In genomic region chr10:24046060-24046459, GRCh38 we compare ENCODE assay signal across 28 cellular contexts.
"Had no signal": no experiment of that assay in that cellular context is flagged by ENCODE, and none has a peak within 500 bp of the region (broad histone marks: within the 10 kb centered on the region; RNA-seq: fewer than 3 reads in every experiment).

No MANE protein-coding gene starts in this region.

- H3K36me3 ChIP-seq: colonic mucosa, esophagus muscularis mucosa, esophagus squamous epithelium, gastrocnemius medialis, gastroesophageal sphincter, heart left ventricle, heart right ventricle had no signal

- H3K27me3 ChIP-seq: colonic mucosa, esophagus muscularis mucosa, gastrocnemius medialis, heart left ventricle, heart right ventricle had no signal

- DNase-seq: colonic mucosa; cortex of kidney; dermis blood vessel endothelial cell; dorsolateral prefrontal cortex; effector CD4-positive, alpha-beta T cell; effector CD8-positive, alpha-beta T cell; effector memory CD4-positive, alpha-beta T cell; effector memory CD8-positive, alpha-beta T cell; endodermal cell; erythroblast; esophagus squamous epithelium; foreskin fibroblast; foreskin keratinocyte; foreskin melanocyte; gastrocnemius medialis; glutamatergic neuron; heart left ventricle; heart right ventricle had no signal

- H3K4me1 ChIP-seq: colonic mucosa, esophagus muscularis mucosa, esophagus squamous epithelium, foreskin keratinocyte, gastroesophageal sphincter, heart left ventricle had no signal

- H3K27ac ChIP-seq: colonic mucosa, coronary artery, dorsolateral prefrontal cortex, epithelial cell of prostate, esophagus muscularis mucosa, esophagus squamous epithelium, foreskin keratinocyte, gastrocnemius medialis, gastroesophageal sphincter, heart left ventricle, heart right ventricle had no signal

- ATAC-seq: effector memory CD8-positive, alpha-beta T cell; esophagus mucosa; foreskin keratinocyte; gastrocnemius medialis; gastroesophageal sphincter; heart left ventricle; heart right ventricle had no signal

- H3K27ac Mint-ChIP-seq: dendritic cell treated with granulocyte-macrophage colony-stimulating factor and Interleukin-4, amounts not matched to agents 40 ng/mL and 50 ng/mL, for 4 days; effector memory CD8-positive, alpha-beta T cell; endodermal cell had no signal

- H3K9me3 ChIP-seq: colonic mucosa, esophagus squamous epithelium had no signal

- H3K4me3 Mint-ChIP-seq: dendritic cell treated with granulocyte-macrophage colony-stimulating factor and Interleukin-4, amounts not matched to agents 40 ng/mL and 50 ng/mL, for 4 days; effector memory CD8-positive, alpha-beta T cell; endodermal cell had no signal

- H3K27me3 Mint-ChIP-seq: dendritic cell treated with granulocyte-macrophage colony-stimulating factor and Interleukin-4, amounts not matched to agents 40 ng/mL and 50 ng/mL, for 4 days; effector memory CD8-positive, alpha-beta T cell had no signal

- H3K4me3 ChIP-seq: colonic mucosa, coronary artery, dorsolateral prefrontal cortex, esophagus muscularis mucosa, esophagus squamous epithelium, gastrocnemius medialis, gastroesophageal sphincter, heart left ventricle, heart right ventricle had no signal

- FAIRE-seq: colon, endometrium, endothelial cell of umbilical vein, frontal cortex had no signal
